Comparison of ENCODE assay signal across 8 cellular contexts in genomic region chr11:112279901-112280267, GRCh38. TPM values are rescaled to one million over a fixed set of nuclear protein-coding genes. Genes with fewer than 3 reads are reported as not detected.
DNase-seq lines count a peak whose midpoint lies in the region; ATAC-seq and TF ChIP-seq lines count a peak whose summit lies in the region.

No MANE protein-coding gene starts in this region.

- H2AFZ ChIP-seq in Karpas-422 (ENCODE audit: low read length): peak overlapping the region; percentile 93; the same call in 1 of the 2 replicates

- H3K79me2 ChIP-seq in Karpas-422 (ENCODE audit: low read length): no peaks in the 10 kb centered on the region

- H3K27ac ChIP-seq in Karpas-422 (ENCODE audit: low read length) (no peak overlapping the region), right cardiac atrium (ENCODE audit: low read length) (no peak overlapping the region)

- H3K4me3 ChIP-seq in Karpas-422 (ENCODE audit: low read length) (peak overlapping the region; percentile 65), right cardiac atrium (ENCODE audit: low read length) (peak overlapping the region; percentile 53), retinal pigment epithelial cell (ENCODE audit: low read length) (peak overlapping the region; percentile 49)

- DNase-seq in Caki2 (ENCODE audit: low read depth) (peak; percentile 38), Karpas-422 (peak; percentile 79), T follicular helper cell (ENCODE audit: low read depth) (peak; percentile 53), right cardiac atrium (peak; percentile 65 to 91 (median 91)), retinal pigment epithelial cell (ENCODE audit: low read depth) (no peak)
- peak; percentile 57 for DNase-seq in activated naive CD8-positive, alpha-beta T cell treated with anti-CD3 and anti-CD28 coated beads, Interleukin-2, amount 50 U/mL, for 16 hours (ENCODE audit: low read depth, low spot score)

- in situ Hi-C loops in Caki2 (cut with HindIII; ENCODE audit: low pct_unique_long_range_greater_than_20kb, low sequenced_read_pairs): no loop called here

- peak; percentile 77 for TF ChIP-seq CTCF in retinal pigment epithelial cell (conservative IDR thresholded peaks at IDR 0.05; ENCODE audit: low read depth, low read length)

- no peaks in the 10 kb centered on the region for H3K27me3 ChIP-seq in Karpas-422 (ENCODE audit: low read length)
- no peaks in the 10 kb centered on the region for H3K27me3 ChIP-seq in right cardiac atrium (ENCODE audit: control insufficient read depth, insufficient read depth)

- no peaks in the 10 kb centered on the region for H4K20me1 ChIP-seq in Karpas-422 (ENCODE audit: insufficient read depth, low read depth, low read length)

- intact Hi-C loops in right cardiac atrium (cut with DNase I): loop anchor here (2.0 to 10.0 kb wide), 6 partner anchors 59 to 1005 kb away; no protein-coding TSS in a partner anchor

- H3K9ac ChIP-seq in Karpas-422 (ENCODE audit: low read length): peak overlapping the region; percentile 62

- 2% methylated on average over 15 of the region's 15 CpGs for WGBS in right cardiac atrium

- H3K4me2 ChIP-seq in Karpas-422 (ENCODE audit: low read depth, low read length, poor library complexity, severe bottlenecking): peak overlapping the region; percentile 89

- no peaks in the 10 kb centered on the region for H3K9me2 ChIP-seq in Karpas-422 (replicated peaks; ENCODE audit: insufficient read depth, low read length)

- H3K36me3 ChIP-seq in Karpas-422 (ENCODE audit: insufficient read depth, low read length): no peaks in the 10 kb centered on the region

- peaks cover 4% of the 10 kb centered on the region for H3K4me1 ChIP-seq in Karpas-422 (ENCODE audit: low read length)
- no peaks in the 10 kb centered on the region for H3K4me1 ChIP-seq in right cardiac atrium (ENCODE audit: control insufficient read depth, insufficient read depth, low read length)

- H3K9me3 ChIP-seq in Karpas-422 (ENCODE audit: low read length) (no peaks in the 10 kb centered on the region), right cardiac atrium (ENCODE audit: control insufficient read depth, low read length) (no peaks in the 10 kb centered on the region)

- ATAC-seq in GM21515 (IDR thresholded peaks at IDR 0.05; ENCODE audit: unreplicated experiment) (peak; percentile 59), right cardiac atrium (peak; percentile 84 to 86), HG03139 (IDR thresholded peaks at IDR 0.05; ENCODE audit: unreplicated experiment) (no peak)

RNA-seq across cellular contexts. Expression of gene PLET1, which starts 19.2 kb away (rescaled TPM):
- not detected in 2 replicates for total RNA-seq in Caki2 (2014; rRNA removed; shearing (Covaris generic); ENCODE audit: low replicate concordance)
- total RNA-seq in Karpas-422 (2014; rRNA removed; shearing (Covaris generic); ENCODE audit: low replicate concordance): not detected in 2 replicates
- total RNA-seq in right cardiac atrium: not detected
- not detected for polyA plus RNA-seq in right cardiac atrium

RNA-seq across cellular contexts. Expression of gene PTS, which starts 53.7 kb away (rescaled TPM):
- 30.1 and 70.3 TPM in 2 replicates for total RNA-seq in Caki2 (2014; rRNA removed; shearing (Covaris generic); ENCODE audit: low replicate concordance)
- total RNA-seq in Karpas-422 (2014; rRNA removed; shearing (Covaris generic); ENCODE audit: low replicate concordance): 11.4 and 28.6 TPM in 2 replicates
- total RNA-seq in right cardiac atrium: 10 to 100 TPM; 22.9 to 28.3 (median 26.7) TPM
- polyA plus RNA-seq in right cardiac atrium: 40.7 TPM
